28 cellular contexts compared by ENCODE assay signal in the genomic region with DNA sequence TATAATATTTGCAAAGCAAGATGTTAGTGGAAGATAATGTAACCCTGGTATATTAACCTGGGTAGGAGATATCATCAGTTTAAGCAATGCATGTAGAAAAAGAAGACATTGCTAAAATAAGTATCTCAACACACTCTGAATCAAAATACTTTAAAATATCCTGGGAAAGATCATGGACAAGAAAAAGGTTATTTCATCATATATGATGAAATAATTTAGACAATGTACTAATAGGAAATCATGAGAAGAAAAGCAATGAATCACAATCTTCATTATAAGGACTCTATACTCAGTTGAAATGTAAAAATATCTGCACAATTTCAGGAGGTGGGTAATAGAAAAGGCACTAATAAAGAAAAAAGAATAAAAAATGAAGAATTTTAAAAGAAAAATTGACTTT.
"Had no signal": no experiment of that assay in that cellular context is flagged by ENCODE, and none has a peak within 500 bp of the region (broad histone marks: within the 10 kb centered on the region; RNA-seq: fewer than 3 reads in every experiment).

No MANE protein-coding gene starts in this region.

- H3K27ac ChIP-seq: PC-9 had no signal

- H3K9me3 Mint-ChIP-seq: activated B cell treated with CpG ODN at 0.5 μM for 24 hours; activated CD4-positive, alpha-beta T cell treated with anti-CD3 and anti-CD28 coated beads, Interleukin-2, amount 10 ng/mL, durations not matched to agents 24 days and 14 days; activated naive CD8-positive, alpha-beta T cell treated with anti-CD3 and anti-CD28 coated beads, Interleukin-2, amount 50 U/mL, for 24 hours; activated T-cell treated with anti-CD3 and anti-CD28 coated beads, Interleukin-2, amount 50 U/mL, for 24 hours; activated T-helper 1 cell treated with anti-CD3 and anti-CD28 coated beads, Interleukin-12 subunit alpha, Interleukin-12 subunit beta, Interleukin-2, Interleukin-4 antibody, amounts not matched to agents 30 ng/mL and 10 ng/mL and 1 ng/mL, durations not matched to agents 14 hours and 24 hours and 36 hours; brain; T-cell had no signal

- FAIRE-seq: astrocyte had no signal

- H3K36me3 Mint-ChIP-seq: activated CD8-positive, alpha-beta memory T cell treated with anti-CD3 and anti-CD28 coated beads, Interleukin-2, amount 10 ng/mL, durations not matched to agents 7 days and 5 days; activated naive CD4-positive, alpha-beta T cell treated with anti-CD3 and anti-CD28 coated beads, Interleukin-2, amount 50 U/mL, for 72 hours; brain; T-cell had no signal

- H3K4me3 ChIP-seq: PC-9 had no signal

- H3K4me3 Mint-ChIP-seq: activated B cell treated with CpG ODN at 0.5 μM for 24 hours; activated CD4-positive, alpha-beta T cell treated with anti-CD3 and anti-CD28 coated beads, Interleukin-2, amount 10 ng/mL, durations not matched to agents 24 days and 14 days; activated CD8-positive, alpha-beta memory T cell treated with anti-CD3 and anti-CD28 coated beads, Interleukin-2, amount 10 ng/mL, durations not matched to agents 7 days and 5 days; activated naive CD8-positive, alpha-beta T cell treated with anti-CD3 and anti-CD28 coated beads, Interleukin-2, amount 50 U/mL, for 24 hours; activated T-cell treated with anti-CD3 and anti-CD28 coated beads, Interleukin-2, amount 50 U/mL, for 24 hours; activated T-helper 1 cell treated with anti-CD3 and anti-CD28 coated beads, Interleukin-12 subunit alpha, Interleukin-12 subunit beta, Interleukin-2, Interleukin-4 antibody, amounts not matched to agents 30 ng/mL and 10 ng/mL and 1 ng/mL, durations not matched to agents 14 hours and 24 hours and 36 hours; brain; T-cell had no signal

- ATAC-seq: activated CD8-positive, alpha-beta memory T cell treated with anti-CD3 and anti-CD28 coated beads, Interleukin-2, amount 10 ng/mL, durations not matched to agents 7 days and 5 days; activated naive CD4-positive, alpha-beta T cell treated with anti-CD3 and anti-CD28 coated beads, Interleukin-2, amount 50 U/mL, for 72 hours; activated naive CD8-positive, alpha-beta T cell treated with anti-CD3 and anti-CD28 coated beads, Interleukin-2, amount 50 U/mL, for 24 hours; T-cell had no signal

- H3K27me3 Mint-ChIP-seq: activated B cell treated with CpG ODN at 0.5 μM for 24 hours; activated CD4-positive, alpha-beta T cell treated with anti-CD3 and anti-CD28 coated beads, Interleukin-2, amount 10 ng/mL, durations not matched to agents 24 days and 14 days; activated CD8-positive, alpha-beta memory T cell treated with anti-CD3 and anti-CD28 coated beads, Interleukin-2, amount 10 ng/mL, durations not matched to agents 7 days and 5 days; activated naive CD8-positive, alpha-beta T cell treated with anti-CD3 and anti-CD28 coated beads, Interleukin-2, amount 50 U/mL, for 24 hours; activated T-cell treated with anti-CD3 and anti-CD28 coated beads, Interleukin-2, amount 50 U/mL, for 24 hours; brain; T-cell had no signal

- H3K4me2 ChIP-seq: PC-9 had no signal

- DNase-seq: activated B cell treated with CpG ODN at 0.5 μM for 24 hours; activated CD4-positive, alpha-beta T cell treated with anti-CD3 and anti-CD28 coated beads for 1 hour; activated CD4-positive, alpha-beta T cell treated with anti-CD3 and anti-CD28 coated beads, Interleukin-2, amount 10 ng/mL, durations not matched to agents 24 days and 14 days; activated CD4-positive, alpha-beta T cell treated with anti-CD3 and anti-CD28 coated beads, Interleukin-2, amount 50 U/mL, for 48 hours; activated CD8-positive, alpha-beta memory T cell treated with anti-CD3 and anti-CD28 coated beads, Interleukin-2, amount 10 ng/mL, durations not matched to agents 7 days and 5 days; activated effector memory CD4-positive, alpha-beta T cell treated with Interleukin-2 at 50 U/mL for 16 hours; activated naive CD4-positive, alpha-beta T cell; activated naive CD8-positive, alpha-beta T cell treated with anti-CD3 and anti-CD28 coated beads, Interleukin-2, amount 50 U/mL, for 24 hours; activated T-cell treated with anti-CD3 and anti-CD28 coated beads, Interleukin-2, amount 50 U/mL, for 24 hours; amygdala; caudate nucleus; NCI-H1092 treated with DMSO at 0.1 percent for 48 hours; NCI-H1417 treated with DMSO at 0.1 percent for 48 hours; NCI-H1694; NCI-H2029; NCI-H2107; NCI-H510A treated with DMSO at 0.1 percent for 48 hours; NCI-H69; NK-92 treated with Interleukin-12 subunit alpha and Interleukin-12 subunit beta, amount 100 ng/mL, for 24 hours; PC-9; SIG-M5; T-cell; T-helper 2 cell; T1000 had no signal

- H2AFZ ChIP-seq: PC-9 had no signal

- H3K4me1 Mint-ChIP-seq: activated B cell treated with CpG ODN at 0.5 μM for 24 hours; activated CD4-positive, alpha-beta T cell treated with anti-CD3 and anti-CD28 coated beads, Interleukin-2, amount 10 ng/mL, durations not matched to agents 24 days and 14 days; activated CD8-positive, alpha-beta memory T cell treated with anti-CD3 and anti-CD28 coated beads, Interleukin-2, amount 10 ng/mL, durations not matched to agents 7 days and 5 days; activated naive CD8-positive, alpha-beta T cell treated with anti-CD3 and anti-CD28 coated beads, Interleukin-2, amount 50 U/mL, for 24 hours; brain; T-cell had no signal

- H3K27ac Mint-ChIP-seq: activated B cell treated with CpG ODN at 0.5 μM for 24 hours; activated CD4-positive, alpha-beta T cell treated with anti-CD3 and anti-CD28 coated beads, Interleukin-2, amount 10 ng/mL, durations not matched to agents 24 days and 14 days; activated CD8-positive, alpha-beta memory T cell treated with anti-CD3 and anti-CD28 coated beads, Interleukin-2, amount 10 ng/mL, durations not matched to agents 7 days and 5 days; activated naive CD4-positive, alpha-beta T cell treated with anti-CD3 and anti-CD28 coated beads, Interleukin-2, amount 50 U/mL, for 72 hours; activated naive CD8-positive, alpha-beta T cell treated with anti-CD3 and anti-CD28 coated beads, Interleukin-2, amount 50 U/mL, for 24 hours; activated T-cell treated with anti-CD3 and anti-CD28 coated beads, Interleukin-2, amount 50 U/mL, for 24 hours; activated T-helper 1 cell treated with anti-CD3 and anti-CD28 coated beads, Interleukin-12 subunit alpha, Interleukin-12 subunit beta, Interleukin-2, Interleukin-4 antibody, amounts not matched to agents 30 ng/mL and 10 ng/mL and 1 ng/mL, durations not matched to agents 14 hours and 24 hours and 36 hours; brain; T-cell had no signal
